Comparison of ENCODE assay signal across 8 cellular contexts in the genomic region with DNA sequence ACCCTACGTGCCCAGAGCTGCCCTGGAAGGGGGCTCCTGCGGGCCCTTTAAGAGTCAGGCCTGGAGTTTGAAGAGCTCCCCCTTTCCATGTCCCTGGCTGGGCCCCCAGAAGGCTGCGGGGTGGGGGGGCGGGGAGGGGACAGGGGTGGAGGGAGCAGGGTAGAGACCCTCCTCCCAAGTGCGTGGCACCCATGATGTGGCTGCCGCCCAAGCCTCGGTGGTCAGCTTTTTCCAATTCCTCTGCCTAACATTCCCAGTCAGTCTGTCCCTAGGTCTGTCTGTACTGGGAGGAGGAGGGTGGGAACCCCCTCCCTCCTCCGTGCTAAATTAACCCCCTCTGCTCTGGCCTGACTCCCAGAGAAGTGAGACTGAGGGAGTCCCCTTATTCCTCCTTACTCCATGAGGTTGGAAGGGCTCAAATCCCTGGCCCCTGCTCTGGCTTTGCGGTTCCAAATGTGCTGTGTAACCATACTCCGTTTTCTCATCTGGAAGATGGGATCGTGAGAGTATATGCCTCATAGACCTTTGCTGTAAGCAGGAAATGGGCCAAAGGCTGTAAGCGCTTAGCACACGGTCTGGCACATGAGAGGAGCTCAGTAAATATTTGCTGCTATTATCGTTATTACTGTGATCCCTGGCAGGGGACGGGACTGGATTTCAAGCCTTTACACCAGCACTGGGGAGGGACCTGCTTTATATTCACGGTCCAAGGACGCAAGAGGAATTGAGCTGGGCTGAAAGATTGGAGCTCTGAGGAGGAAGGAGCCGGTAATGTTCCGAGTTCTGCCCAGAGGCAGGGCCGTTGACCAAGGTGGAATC. TPM values are rescaled to one million over a fixed set of nuclear protein-coding genes. Genes with fewer than 3 reads are reported as not detected.
DNase-seq lines count a peak whose midpoint lies in the region; ATAC-seq, FAIRE-seq and TF ChIP-seq lines count a peak whose summit lies in the region.

No MANE protein-coding gene starts in this region.

- WGBS in K562 (ENCODE audit: insufficient coverage, low coverage, missing lambda C conversion rate): 35% methylated on average over 16 of the region's 20 CpGs
- 0 to 3% methylated on average over 2 to 18 of the region's 20 CpGs for WGBS in transverse colon (ENCODE audit: low coverage in 1 of 2), 2 donors

- intact Hi-C loops in K562 (cut with micrococcal nuclease): loop anchor here (2.0 kb wide), 1 partner anchor 42 kb away; no protein-coding TSS in a partner anchor
- intact Hi-C loops in transverse colon (cut with DNase I; ENCODE audit: low total_unique reads): no loop called here

- H3K27me3 Mint-ChIP-seq in activated naive CD4-positive, alpha-beta T cell treated with anti-CD3 and anti-CD28 coated beads, Interleukin-2, amount 50 U/mL, for 24 hours: peaks cover 25% of the 10 kb centered on the region

- H3K36me3 ChIP-seq in K562 (ENCODE audit: control insufficient read depth, insufficient read depth, low read length): no peaks in the 10 kb centered on the region
- no peaks in the 10 kb centered on the region for H3K36me3 ChIP-seq in transverse colon

- peak overlapping the region; percentile 8 to 42; a peak in 3 of 4 replicates for H3K9ac ChIP-seq in K562 (ENCODE audit: insufficient read depth in 1 of 2, low read depth in 2 of 2, low read length in 2 of 2)

- H3K27ac ChIP-seq in K562 (ENCODE audit: extremely low read depth, low read depth, low read length) (peak overlapping the region; percentile 29; the same call in 2 of the 3 replicates), layer of hippocampus (ENCODE audit: low read depth, low read length) (peak overlapping the region; percentile 50), transverse colon (peak overlapping the region; percentile 84 to 93 (median 87))

- no peaks in the 10 kb centered on the region for H3K9me1 ChIP-seq in K562 (ENCODE audit: control insufficient read depth, insufficient read depth, low read length)

- TF ChIP-seq EP300 in K562 (IDR thresholded peaks at IDR 0.05; ENCODE audit: low read length): no peak
- no peak for TF ChIP-seq EP300 in transverse colon (IDR thresholded peaks at IDR 0.05; ENCODE audit: low read depth)

- no TSS peak for BruUV-seq in K562 (replicated peaks; lab: Mats Ljungman, UMichigan)

- CTCF ChIA-PET in K562 (lab: Yijun Ruan, JAX; ENCODE audit: low intra/inter-chr PET ratio): interaction anchor here (1.1 kb wide), 1 partner anchor 41 kb away, joined by 6 read pairs; no protein-coding TSS in a partner anchor

- H3K36me3 Mint-ChIP-seq in activated naive CD4-positive, alpha-beta T cell treated with anti-CD3 and anti-CD28 coated beads, Interleukin-2, amount 50 U/mL, for 24 hours: no peaks in the 10 kb centered on the region

- H3K4me1 Mint-ChIP-seq in activated naive CD4-positive, alpha-beta T cell treated with anti-CD3 and anti-CD28 coated beads, Interleukin-2, amount 50 U/mL, for 24 hours: peaks cover 42% of the 10 kb centered on the region

- H4K20me1 ChIP-seq in K562 (replicated peaks; ENCODE audit: control insufficient read depth, insufficient read depth, low read length): no peaks in the 10 kb centered on the region

- H3K4me3 ChIP-seq in K562 (no peak overlapping the region), transverse colon (peak overlapping the region; percentile 17 to 38 (median 32))

- peak overlapping the region; percentile 7; the same call in 1 of the 2 replicates for H3K4me2 ChIP-seq in K562 (ENCODE audit: insufficient read depth, low read length)

- H3K9me3 ChIP-seq in K562 (replicated peaks; ENCODE audit: control insufficient read depth, insufficient read depth, low read depth, low read length): no peaks in the 10 kb centered on the region
- no peaks in the 10 kb centered on the region for H3K9me3 ChIP-seq in transverse colon

- ATAC-seq in K562: peak; percentile 16

- H3K9me3 Mint-ChIP-seq in activated naive CD4-positive, alpha-beta T cell treated with anti-CD3 and anti-CD28 coated beads, Interleukin-2, amount 50 U/mL, for 24 hours: no peaks in the 10 kb centered on the region

- H2AFZ ChIP-seq in K562 (ENCODE audit: low read depth, low read length): peak overlapping the region; percentile 85

- POLR2A ChIA-PET in K562 (lab: Yijun Ruan, JAX): interaction anchor here (0.6 to 3.1 kb wide), 4 partner anchors 11 to 48 kb away, joined by 4 to 13 read pairs (median 5); no protein-coding TSS in a partner anchor

- no peak for TF ChIP-seq CTCF in K562 (IDR thresholded peaks at IDR 0.05 in 2 of 3, conservative IDR thresholded peaks at IDR 0.05 in 1 of 3; ENCODE audit: insufficient read depth in 2 of 3, low read depth in 1 of 3, low read length in 3 of 3)
- no peak for TF ChIP-seq CTCF in transverse colon (IDR thresholded peaks at IDR 0.05)

- peak; percentile 78 for FAIRE-seq in K562 (lab: Jason Lieb, UNC)

- peaks cover 14 to 29% of the 10 kb centered on the region in 2 experiments for H3K4me1 ChIP-seq in K562 (replicated peaks in 1 of 2; ENCODE audit: control insufficient read depth in 2 of 2, insufficient read depth in 2 of 2, low read length in 2 of 2)
- H3K4me1 ChIP-seq in transverse colon: peaks cover 30 to 56% (median 42%) of the 10 kb centered on the region in 4 donors

- H3K4me3 Mint-ChIP-seq in activated naive CD4-positive, alpha-beta T cell treated with anti-CD3 and anti-CD28 coated beads, Interleukin-2, amount 50 U/mL, for 24 hours: peak overlapping the region; percentile 30

- H3K27me3 ChIP-seq in K562 (ENCODE audit: control insufficient read depth in 2 of 2, insufficient read depth in 2 of 2, low read length in 2 of 2) (peaks cover 16 to 62% of the 10 kb centered on the region in 2 experiments), layer of hippocampus (ENCODE audit: control insufficient read depth, insufficient read depth, low read length) (no peaks in the 10 kb centered on the region), transverse colon (peaks cover 13% of the 10 kb centered on the region)

- no peak overlapping the region for H3K27ac Mint-ChIP-seq in activated naive CD4-positive, alpha-beta T cell treated with anti-CD3 and anti-CD28 coated beads, Interleukin-2, amount 50 U/mL, for 24 hours

- no peak for TF ChIP-seq RAD21 in K562 (CRISPR knock-in tag; conservative IDR thresholded peaks at IDR 0.05 in 1 of 2, IDR thresholded peaks at IDR 0.05 in 1 of 2)

- no peak for DNase-seq in activated naive CD4-positive, alpha-beta T cell treated with Interleukin-2 at 50 U/mL for 16 hours
- no peak for DNase-seq in K562 (ENCODE audit: extremely low read depth in 1 of 4, low spot score in 3 of 4)
- peak; percentile 44 for DNase-seq in transverse colon
- no peak for DNase-seq in NCI-H524 (lab: John Stamatoyannopoulos, UW)
- no peak for DNase-seq in COLO829 (ENCODE audit: low spot score)
- no peak for DNase-seq in NK-92 (lab: John Stamatoyannopoulos, UW; ENCODE audit: unreplicated experiment)

- H3K79me2 ChIP-seq in K562 (ENCODE audit: control insufficient read depth, insufficient read depth, low read length): no peaks in the 10 kb centered on the region

- no peak for TF ChIP-seq POLR2A in K562 (conservative IDR thresholded peaks at IDR 0.05)
- no peak for TF ChIP-seq POLR2A in transverse colon (IDR thresholded peaks at IDR 0.05)

- in situ Hi-C loops in K562 (cut with MboI) (no loop called here), transverse colon (cut with MboI; ENCODE audit: low pct_ligation_motif_present in 1 of 4, low pct_unique_long_range_greater_than_20kb in 1 of 4, low sequenced_read_pairs in 3 of 4) (no loop called here)

RNA-seq across cellular contexts. Expression of gene COL16A1, which starts 0.7 kb away (rescaled TPM):
- total RNA-seq in K562 (2011; cell fraction: chromatin; rRNA removed; ENCODE audit: low replicate concordance): 0.44 TPM in 1 of 2 replicates, not detected in the other
- 0.13 and 0.17 TPM in 2 replicates for total RNA-seq in K562 (2011; cell fraction: nucleolus; rRNA removed)
- not detected in 2 replicates for total RNA-seq in K562 (2011; cell fraction: nucleoplasm; rRNA removed)
- total RNA-seq in K562 (2014; rRNA removed) (0.04 TPM in 1 of 2 replicates, not detected in the other), K562 (2014; rRNA removed; fragmentation: Illumina TruSeq; extraction: Trizol) (not detected in 2 replicates), K562 (2015; rRNA removed; fragmentation: Illumina TruSeq; extraction: Trizol) (0.08 TPM in 1 of 2 replicates, not detected in the other), K562 (2021) (0.54 and 0.60 TPM in 2 replicates), transverse colon (100 to 1,000 TPM in 1 of 4 donors, 10 to 100 TPM in 3; 14.3 to 135 (median 40.1) TPM)
- polyA plus RNA-seq in K562 (2011; rRNA removed) (0.11 TPM in 1 of 2 replicates, not detected in the other), K562 (2014; fragmentation: Illumina TruSeq; extraction: Trizol) (not detected in 2 replicates), K562 (2014; fragmentation: Nextera tagmentation; extraction: Ambion mirVana) (not detected), K562 (2014; rRNA removed) (0.11 TPM in 1 of 2 replicates, not detected in the other)
- polyA plus RNA-seq in K562 (2011; cell fraction: cytosol; rRNA removed): not detected in 2 replicates
- 0.31 and 0.36 TPM in 2 replicates for polyA plus RNA-seq in K562 (2011; cell fraction: nucleus; rRNA removed)
- polyA plus RNA-seq in K562 (2012): 0.37 TPM in 1 of 2 replicates, not detected in the other
- not detected in 2 replicates for polyA minus RNA-seq in K562 (2011; rRNA and poly(A)+ RNA removed)
- polyA minus RNA-seq in K562 (2011; cell fraction: cytosol; rRNA and poly(A)+ RNA removed): not detected in 2 replicates
- polyA minus RNA-seq in K562 (2011; cell fraction: nucleus; rRNA and poly(A)+ RNA removed): not detected in 2 replicates

RNA-seq across cellular contexts. Expression of gene ADGRB2, which starts 59.7 kb away (rescaled TPM):
- 0.42 and 2.8 TPM in 2 replicates for total RNA-seq in K562 (2011; cell fraction: chromatin; rRNA removed; ENCODE audit: low replicate concordance)
- total RNA-seq in K562 (2011; cell fraction: nucleolus; rRNA removed): 1.2 and 2.5 TPM in 2 replicates
- 0.31 and 0.44 TPM in 2 replicates for total RNA-seq in K562 (2011; cell fraction: nucleoplasm; rRNA removed)
- total RNA-seq in K562 (2014; rRNA removed) (0.23 and 0.33 TPM in 2 replicates), K562 (2014; rRNA removed; fragmentation: Illumina TruSeq; extraction: Trizol) (0.04 TPM in 1 of 2 replicates, not detected in the other), K562 (2015; rRNA removed; fragmentation: Illumina TruSeq; extraction: Trizol) (0.22 and 0.23 TPM in 2 replicates), K562 (2021) (0.22 and 0.34 TPM in 2 replicates), transverse colon (1 to 10 TPM in 2 of 4 donors, under 1 TPM in 1, not detected in 1; 0.55 to 4.2 (median 1.1) TPM)
- polyA plus RNA-seq in K562 (2011; rRNA removed) (0.14 and 0.38 TPM in 2 replicates), K562 (2014; fragmentation: Illumina TruSeq; extraction: Trizol) (0.07 and 0.11 TPM in 2 replicates), K562 (2014; fragmentation: Nextera tagmentation; extraction: Ambion mirVana) (not detected), K562 (2014; rRNA removed) (0.18 and 0.20 TPM in 2 replicates)
- polyA plus RNA-seq in K562 (2011; cell fraction: cytosol; rRNA removed): 0.27 and 0.35 TPM in 2 replicates
- 2.0 and 3.4 TPM in 2 replicates for polyA plus RNA-seq in K562 (2011; cell fraction: nucleus; rRNA removed)
- 0.17 and 0.54 TPM in 2 replicates for polyA plus RNA-seq in K562 (2012)
- polyA minus RNA-seq in K562 (2011; rRNA and poly(A)+ RNA removed): 0.09 and 0.53 TPM in 2 replicates
- 1.2 TPM in 1 of 2 replicates, not detected in the other for polyA minus RNA-seq in K562 (2011; cell fraction: cytosol; rRNA and poly(A)+ RNA removed)
- 0.67 and 1.7 TPM in 2 replicates for polyA minus RNA-seq in K562 (2011; cell fraction: nucleus; rRNA and poly(A)+ RNA removed)

RNA-seq across cellular contexts. Expression of gene PEF1, which starts 59.8 kb away (rescaled TPM):
- total RNA-seq in K562 (2011; cell fraction: chromatin; rRNA removed; ENCODE audit: low replicate concordance): 15.8 and 31.8 TPM in 2 replicates
- total RNA-seq in K562 (2011; cell fraction: nucleolus; rRNA removed): 33.0 and 33.2 TPM in 2 replicates
- 32.8 and 35.6 TPM in 2 replicates for total RNA-seq in K562 (2011; cell fraction: nucleoplasm; rRNA removed)
- total RNA-seq in K562 (2014; rRNA removed) (76.6 and 87.6 TPM in 2 replicates), K562 (2014; rRNA removed; fragmentation: Illumina TruSeq; extraction: Trizol) (39.4 and 46.0 TPM in 2 replicates), K562 (2015; rRNA removed; fragmentation: Illumina TruSeq; extraction: Trizol) (48.8 and 49.1 TPM in 2 replicates), K562 (2021) (61.0 and 61.9 TPM in 2 replicates), transverse colon (10 to 100 TPM; 12.3 to 61.7 (median 49.9) TPM)
- polyA plus RNA-seq in K562 (2011; rRNA removed) (73.7 and 104 TPM in 2 replicates), K562 (2014; fragmentation: Illumina TruSeq; extraction: Trizol) (95.5 and 97.8 TPM in 2 replicates), K562 (2014; fragmentation: Nextera tagmentation; extraction: Ambion mirVana) (10 to 100 TPM; 26.3 to 33.0 TPM), K562 (2014; rRNA removed) (78.2 and 82.5 TPM in 2 replicates)
- 124 and 143 TPM in 2 replicates for polyA plus RNA-seq in K562 (2011; cell fraction: cytosol; rRNA removed)
- 54.6 and 59.0 TPM in 2 replicates for polyA plus RNA-seq in K562 (2011; cell fraction: nucleus; rRNA removed)
- polyA plus RNA-seq in K562 (2012): 51.6 and 78.2 TPM in 2 replicates
- 64.1 and 71.1 TPM in 2 replicates for polyA minus RNA-seq in K562 (2011; rRNA and poly(A)+ RNA removed)
- 46.2 and 46.7 TPM in 2 replicates for polyA minus RNA-seq in K562 (2011; cell fraction: cytosol; rRNA and poly(A)+ RNA removed)
- polyA minus RNA-seq in K562 (2011; cell fraction: nucleus; rRNA and poly(A)+ RNA removed): 14.0 and 23.8 TPM in 2 replicates

Comparison
In these comparisons a context has a peak if more than half of its experiments do, and no peak if none do; other contexts are left out.
1. H3K27ac ChIP-seq: peak in every context shown above with its lines; median percentile 87 in transverse colon; 50 in layer of hippocampus; 29 in K562.
2. RNA of gene COL16A1, which starts 0.7 kb away (total RNA-seq): 14.3 to 135 TPM in transverse colon; 0.04 to 0.60 TPM in K562; every median in the first group is over 4 times any median in the second.